Comparison of ENCODE assay signal across 20 cellular contexts in genomic region chr1:54585181-54586066, GRCh38. TPM values are rescaled to one million over a fixed set of nuclear protein-coding genes. Genes with fewer than 3 reads are reported as not detected.
A peak's percentile ranks its signal among the peaks of the same experiment; 100 is the strongest.
DNase-seq lines count a peak whose midpoint lies in the region; ATAC-seq and TF ChIP-seq lines count a peak whose summit lies in the region.
"Had no signal": no experiment of that assay in that cellular context is flagged by ENCODE, and none has a peak within 500 bp of the region (broad histone marks: within the 10 kb centered on the region; RNA-seq: fewer than 3 reads in every experiment).

No MANE protein-coding gene starts in this region.

- intact Hi-C loops in heart right ventricle (cut with DNase I): loop anchor here in 3 of 10 donors (1.0 to 2.0 kb wide), 3 partner anchors 26 to 39 kb away; partner anchors contain the start of gene ACOT11 (in 1 of the 3)
- intact Hi-C loops in spleen (cut with DNase I; ENCODE audit: low total_unique reads): no loop called here

- H3K27me3 ChIP-seq in heart right ventricle (no peaks in the 10 kb centered on the region), spleen (replicated peaks in 1 of 7) (no peaks in the 10 kb centered on the region)
- H3K27me3 ChIP-seq: BLaER1 had no signal

- peaks cover 5% of the 10 kb centered on the region for H3K27me3 Mint-ChIP-seq in nephron progenitor cell (ENCODE audit: low read depth, poor library complexity)
- H3K27me3 Mint-ChIP-seq in activated CD8-positive, alpha-beta T cell treated with anti-CD3 and anti-CD28 coated beads, Interleukin-2, amount 10 ng/mL, durations not matched to agents 7 days and 5 days (ENCODE audit: low read depth): no peaks in the 10 kb centered on the region

- TF ChIP-seq CTCF in heart right ventricle (IDR thresholded peaks at IDR 0.05): no peak
- TF ChIP-seq CTCF in nephron progenitor cell (IDR thresholded peaks at IDR 0.05): no peak
- TF ChIP-seq CTCF in spleen (IDR thresholded peaks at IDR 0.05 in 8 of 11, conservative IDR thresholded peaks at IDR 0.05 in 3 of 11): no peak
- TF ChIP-seq CTCF in GM10266 (IDR thresholded peaks at IDR 0.05; ENCODE audit: control insufficient read depth, insufficient read depth, low read depth, missing control alignments): no peak

- CTCF ChIA-PET in activated CD8-positive, alpha-beta T cell treated with anti-CD3 and anti-CD28 coated beads, Interleukin-2, amount 10 ng/mL, durations not matched to agents 7 days and 5 days (lab: Charles Lee): no interaction called here

- H3K4me3 Mint-ChIP-seq in nephron progenitor cell: no peak overlapping the region
- H3K4me3 Mint-ChIP-seq in activated CD8-positive, alpha-beta T cell treated with anti-CD3 and anti-CD28 coated beads, Interleukin-2, amount 10 ng/mL, durations not matched to agents 7 days and 5 days: no peak overlapping the region
- H3K4me3 Mint-ChIP-seq: CD8-positive, alpha-beta memory T cell had no signal

- H3K9me3 ChIP-seq in heart right ventricle: no peaks in the 10 kb centered on the region
- H3K9me3 ChIP-seq in spleen: no peaks in the 10 kb centered on the region
- H3K9me3 ChIP-seq: BLaER1 had no signal

- H3K4me1 ChIP-seq in heart right ventricle: peaks cover 4 to 72% (median 47%) of the 10 kb centered on the region in 9 donors
- no peaks in the 10 kb centered on the region for H3K4me1 ChIP-seq in spleen

- WGBS in heart right ventricle, 2 donors: 58 to 70% methylated on average over 14 to 15 of the region's 15 CpGs
- WGBS in spleen, 5 donors: 84 to 95% (median 89%) methylated on average over 12 to 15 of the region's 15 CpGs

- POLR2A ChIA-PET in activated CD8-positive, alpha-beta T cell treated with anti-CD3 and anti-CD28 coated beads, Interleukin-2, amount 10 ng/mL, durations not matched to agents 7 days and 5 days (lab: Charles Lee): no interaction called here

- peaks cover 45% of the 10 kb centered on the region for H3K4me1 Mint-ChIP-seq in nephron progenitor cell
- peaks cover 6% of the 10 kb centered on the region for H3K4me1 Mint-ChIP-seq in activated CD8-positive, alpha-beta T cell treated with anti-CD3 and anti-CD28 coated beads, Interleukin-2, amount 10 ng/mL, durations not matched to agents 7 days and 5 days (ENCODE audit: low read depth)

- ATAC-seq in heart right ventricle (peak; percentile 50 to 81 (median 76)), HG03097 (IDR thresholded peaks at IDR 0.05; ENCODE audit: low FRiP score, unreplicated experiment) (no peak)
- ATAC-seq in activated CD8-positive, alpha-beta T cell treated with anti-CD3 and anti-CD28 coated beads, Interleukin-2, amount 10 ng/mL, durations not matched to agents 7 days and 5 days: no peak
- ATAC-seq: Panc1 had no signal

- peak overlapping the region; percentile 87 for H3K27ac Mint-ChIP-seq in nephron progenitor cell
- no peak overlapping the region for H3K27ac Mint-ChIP-seq in activated CD8-positive, alpha-beta T cell treated with anti-CD3 and anti-CD28 coated beads, Interleukin-2, amount 10 ng/mL, durations not matched to agents 7 days and 5 days
- H3K27ac Mint-ChIP-seq: CD8-positive, alpha-beta memory T cell had no signal

- no peaks in the 10 kb centered on the region for H3K36me3 Mint-ChIP-seq in nephron progenitor cell (ENCODE audit: low read depth)
- H3K36me3 Mint-ChIP-seq in activated CD8-positive, alpha-beta T cell treated with anti-CD3 and anti-CD28 coated beads, Interleukin-2, amount 10 ng/mL, durations not matched to agents 7 days and 5 days (ENCODE audit: low read depth): no peaks in the 10 kb centered on the region
- H3K36me3 Mint-ChIP-seq: CD8-positive, alpha-beta memory T cell had no signal

- DNase-seq in DMS 273 (lab: John Stamatoyannopoulos, UW; ENCODE audit: unreplicated experiment): peak; percentile 26
- no peak for DNase-seq in DMS 273 treated with DMSO at 0.1 percent for 48 hours (lab: John Stamatoyannopoulos, UW)
- DNase-seq in heart right ventricle: peak; percentile 65 to 82
- no peak for DNase-seq in nephron progenitor cell
- DNase-seq in spleen: peak; percentile 47
- DNase-seq in activated CD8-positive, alpha-beta T cell treated with anti-CD3 and anti-CD28 coated beads, Interleukin-2, amount 10 ng/mL, durations not matched to agents 7 days and 5 days: no peak
- DNase-seq in GM10266 (ENCODE audit: extremely low spot score): no peak
- DNase-seq: CD8-positive, alpha-beta memory T cell; KG1; MM.1S; NCI-H1105; NCI-H187 treated with DMSO at 0.1 percent for 48 hours; NCI-H446 treated with DMSO at 0.1 percent for 48 hours; NCI-H82; SHP77 treated with DMSO at 0.1 percent for 48 hours had no signal

- no peaks in the 10 kb centered on the region for H3K9me3 Mint-ChIP-seq in nephron progenitor cell
- H3K9me3 Mint-ChIP-seq in activated CD8-positive, alpha-beta T cell treated with anti-CD3 and anti-CD28 coated beads, Interleukin-2, amount 10 ng/mL, durations not matched to agents 7 days and 5 days (ENCODE audit: insufficient read depth): no peaks in the 10 kb centered on the region
- H3K9me3 Mint-ChIP-seq: CD8-positive, alpha-beta memory T cell had no signal

- H3K36me3 ChIP-seq in heart right ventricle (peaks cover 0 to 16% (median 0%) of the 10 kb centered on the region in 9 donors), spleen (no peaks in the 10 kb centered on the region)
- H3K36me3 ChIP-seq: BLaER1 had no signal

- H3K27ac ChIP-seq in heart right ventricle (peak overlapping the region; percentile 56 to 93 (median 84)), spleen (no peak overlapping the region)
- H3K27ac ChIP-seq: 22Rv1, BLaER1, HL-60 had no signal

- H3K4me3 ChIP-seq in heart right ventricle (no peak overlapping the region), spleen (no peak overlapping the region)
- H3K4me3 ChIP-seq: BLaER1 had no signal

- TF ChIP-seq POLR2A in spleen (IDR thresholded peaks at IDR 0.05): no peak

RNA-seq across cellular contexts. Expression of gene ACOT11, which starts 37.4 kb away (rescaled TPM):
- 10 to 100 TPM; 25.8 to 77.2 (median 59.4) TPM for total RNA-seq in heart right ventricle
- polyA plus RNA-seq in heart right ventricle: 10 to 100 TPM; 33.0 to 44.8 TPM
- 1 to 10 TPM; 1.5 to 3.2 (median 2.5) TPM for total RNA-seq in spleen
- under 1 TPM; 0.30 to 0.86 (median 0.52) TPM for polyA plus RNA-seq in spleen
- total RNA-seq in activated CD8-positive, alpha-beta T cell treated with anti-CD3 and anti-CD28 coated beads, Interleukin-2, amount 10 ng/mL, durations not matched to agents 7 days and 5 days: 1 to 10 TPM; 1.3 to 1.6 TPM

RNA-seq across cellular contexts. Expression of gene FAM151A, which starts 37.9 kb away (rescaled TPM):
- total RNA-seq in heart right ventricle (1 to 10 TPM in 4 of 10 donors, under 1 TPM in 5, not detected in 1; 0.39 to 2.7 (median 0.94) TPM), spleen (1 to 10 TPM in 1 of 7 donors, under 1 TPM in 5, not detected in 1; 0.70 to 1.2 (median 0.75) TPM)
- polyA plus RNA-seq in heart right ventricle (1 to 10 TPM in 1 of 2 donors, under 1 TPM in 1; 0.64 to 2.9 TPM), spleen (1 to 10 TPM; 2.9 to 4.2 (median 3.8) TPM)
- total RNA-seq in activated CD8-positive, alpha-beta T cell treated with anti-CD3 and anti-CD28 coated beads, Interleukin-2, amount 10 ng/mL, durations not matched to agents 7 days and 5 days: not detected
- total RNA-seq: CD8-positive, alpha-beta memory T cell had no signal
- polyA plus RNA-seq: CD8-positive, alpha-beta memory T cell had no signal

RNA-seq across cellular contexts. Expression of gene MROH7, which starts 56.2 kb away (rescaled TPM):
- total RNA-seq in heart right ventricle (10 to 100 TPM in 6 of 10 donors, 1 to 10 TPM in 4; 2.1 to 19.0 (median 12.8) TPM), spleen (1 to 10 TPM; 1.1 to 3.6 (median 1.6) TPM)
- polyA plus RNA-seq in heart right ventricle (10 to 100 TPM in 1 of 2 donors, 1 to 10 TPM in 1; 3.4 to 25.8 TPM), spleen (1 to 10 TPM in 1 of 3 donors, under 1 TPM in 2; 0.36 to 1.2 (median 0.58) TPM)
- not detected for total RNA-seq in activated CD8-positive, alpha-beta T cell treated with anti-CD3 and anti-CD28 coated beads, Interleukin-2, amount 10 ng/mL, durations not matched to agents 7 days and 5 days
- total RNA-seq: CD8-positive, alpha-beta memory T cell had no signal
- polyA plus RNA-seq: CD8-positive, alpha-beta memory T cell had no signal

Comparison
In these comparisons a context has a peak if more than half of its experiments do, and no peak if none do; other contexts are left out.
1. DNase-seq: peak in DMS 273 (single experiment), heart right ventricle (2 of 2) and spleen (single experiment); none in DMS 273 treated with DMSO at 0.1 percent for 48 hours (single experiment), nephron progenitor cell (single experiment), activated CD8-positive, alpha-beta T cell treated with anti-CD3 and anti-CD28 coated beads, Interleukin-2, amount 10 ng/mL, durations not matched to agents 7 days and 5 days (single experiment) and GM10266 (single experiment).
2. ATAC-seq: peak in heart right ventricle (8 of 8); none in HG03097 (single experiment) and activated CD8-positive, alpha-beta T cell treated with anti-CD3 and anti-CD28 coated beads, Interleukin-2, amount 10 ng/mL, durations not matched to agents 7 days and 5 days (single experiment).
3. H3K27ac ChIP-seq: peak in heart right ventricle (10 of 10); none in spleen (0 of 8).
4. RNA of gene ACOT11, which starts 37.4 kb away (total RNA-seq): 25.8 to 77.2 TPM in heart right ventricle; 1.5 to 3.2 TPM in spleen and 1.3 to 1.6 TPM in activated CD8-positive, alpha-beta T cell treated with anti-CD3 and anti-CD28 coated beads, Interleukin-2, amount 10 ng/mL, durations not matched to agents 7 days and 5 days; every median in the first group is over 4 times any median in the second.